8 cellular contexts compared by ENCODE assay signal in the genomic region with DNA sequence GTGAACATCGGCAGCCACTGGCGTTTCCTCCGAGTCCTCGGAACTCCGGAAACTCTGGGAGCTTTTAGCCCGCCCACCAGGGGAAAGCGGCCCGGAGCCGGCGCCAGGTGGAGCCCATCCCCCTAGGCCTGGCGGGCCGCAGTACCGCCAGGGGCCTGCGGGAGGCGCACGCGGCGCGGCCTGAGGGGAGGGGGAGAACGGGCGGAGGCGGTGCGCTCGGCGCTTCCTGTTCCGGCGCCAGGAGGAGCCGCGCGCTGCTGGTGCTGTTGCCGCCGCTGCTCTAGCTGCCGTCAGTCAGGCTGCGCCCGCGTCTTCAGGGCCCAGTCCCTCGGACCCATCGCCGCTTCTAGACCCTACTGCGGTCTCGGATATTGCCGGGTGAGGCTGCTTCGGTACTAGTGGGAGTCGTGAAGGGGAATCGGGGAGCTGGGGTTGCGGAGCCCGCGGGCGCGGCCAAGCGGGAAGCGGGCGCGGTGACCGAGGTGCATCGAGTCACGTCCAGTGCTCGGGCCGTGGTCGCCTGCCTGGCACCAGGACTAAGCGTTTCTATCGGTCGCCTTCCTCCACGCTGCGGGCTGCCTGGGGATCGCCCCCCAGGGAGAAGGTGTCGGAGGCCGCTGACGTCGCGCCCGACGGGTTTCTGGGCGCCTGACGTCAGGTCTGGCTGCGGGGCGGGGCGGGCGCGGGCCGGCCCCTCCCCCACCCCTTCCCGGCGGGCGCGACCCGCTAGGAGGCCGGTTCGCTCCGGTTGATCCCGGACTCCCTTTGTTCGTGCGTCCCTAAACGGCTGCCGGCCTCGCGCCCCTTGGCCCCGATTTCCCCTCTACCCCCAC.
DNase-seq lines count a peak whose midpoint lies in the region; ATAC-seq and TF ChIP-seq lines count a peak whose summit lies in the region.

A gene (plus strand): TSS at position 222 of the 833 bp plus-strand sequence. CDS start 10,037 bp downstream, outside the sequence.

- H3K9ac ChIP-seq in mucosa of stomach (ENCODE audit: low read length): peak within 1 kb of the TSS; percentile 100

- TF ChIP-seq EP300 in Ishikawa (IDR thresholded peaks at IDR 0.05; ENCODE audit: borderline replicate concordance): peak; percentile 41

- peak; percentile 100 for TF ChIP-seq POLR2A in erythroblast (IDR thresholded peaks at IDR 0.05; ENCODE audit: low read length)

- H3K4me1 ChIP-seq in mucosa of stomach (ENCODE audit: control insufficient read depth, insufficient read depth, low read length): peaks cover 16% of the 10 kb centered on the region

- TF ChIP-seq RAD21 in Ishikawa (IDR thresholded peaks at IDR 0.05; ENCODE audit: low read depth): peak; percentile 57; the same call in 1 of the 2 replicates

- ATAC-seq in GM21529 (IDR thresholded peaks at IDR 0.05; ENCODE audit: unreplicated experiment): peak; percentile 91

- DNase-seq in DMS153 (lab: John Stamatoyannopoulos, UW) (peak; percentile 84), OCI-M2 (lab: John Stamatoyannopoulos, UW; ENCODE audit: unreplicated experiment) (peak; percentile 80), activated T-cell treated with anti-CD3 and anti-CD28 coated beads for 48 hours (ENCODE audit: low read depth) (peak; percentile 92), erythroblast (lab: John Stamatoyannopoulos, UW) (peak; percentile 93 to 96)
- peak; percentile 76 to 87 for DNase-seq in stimulated activated CD8-positive, alpha-beta memory T cell treated with anti-CD3 and anti-CD28 coated beads, Interleukin-7, amount 100 ng/mL, for 1 hour (ENCODE audit: low read depth in 2 of 2)

- no peaks in the 10 kb centered on the region for H3K9me3 ChIP-seq in mucosa of stomach (ENCODE audit: control insufficient read depth, low read length)

- H3K27me3 ChIP-seq in mucosa of stomach (ENCODE audit: control insufficient read depth, insufficient read depth, low read length): no peaks in the 10 kb centered on the region

- peak within 1 kb of the TSS; percentile 85 for H3K4me3 ChIP-seq in mucosa of stomach (ENCODE audit: low read length)

- no peaks in the 10 kb centered on the region for H3K36me3 ChIP-seq in mucosa of stomach (ENCODE audit: control insufficient read depth, insufficient read depth, low read length)

TF ChIP-seq in Ishikawa, 13 proteins besides CTCF, POLR2A, EP300 and RAD21:
- TF ChIP-seq EGR1 (IDR thresholded peaks at IDR 0.05) (peak; percentile 50; the same call in 1 of the 2 replicates), YY1 (IDR thresholded peaks at IDR 0.05; ENCODE audit: low read depth) (peak; percentile 46; the same call in 1 of the 2 replicates), ZBTB7A (IDR thresholded peaks at IDR 0.05; ENCODE audit: low read depth) (no peak), FOXM1 (IDR thresholded peaks at IDR 0.05; ENCODE audit: borderline replicate concordance, low read depth) (no peak; the same call in 1 of the 2 replicates), TCF12 (IDR thresholded peaks at IDR 0.05; ENCODE audit: low read depth) (peak; percentile 75), NFIC (IDR thresholded peaks at IDR 0.05) (peak; percentile 55; the same call in 1 of the 2 replicates), TAF1 (IDR thresholded peaks at IDR 0.05; ENCODE audit: low read depth) (peak; percentile 82), CREB1 (IDR thresholded peaks at IDR 0.05; ENCODE audit: low read depth) (peak; percentile 91)
- TF ChIP-seq, protein P1, sequence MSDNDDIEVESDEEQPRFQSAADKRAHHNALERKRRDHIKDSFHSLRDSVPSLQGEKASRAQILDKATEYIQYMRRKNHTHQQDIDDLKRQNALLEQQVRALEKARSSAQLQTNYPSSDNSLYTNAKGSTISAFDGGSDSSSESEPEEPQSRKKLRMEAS (IDR thresholded peaks at IDR 0.05): peak; percentile 80; the same call in 1 of the 2 replicates
- TF ChIP-seq, protein P2, sequence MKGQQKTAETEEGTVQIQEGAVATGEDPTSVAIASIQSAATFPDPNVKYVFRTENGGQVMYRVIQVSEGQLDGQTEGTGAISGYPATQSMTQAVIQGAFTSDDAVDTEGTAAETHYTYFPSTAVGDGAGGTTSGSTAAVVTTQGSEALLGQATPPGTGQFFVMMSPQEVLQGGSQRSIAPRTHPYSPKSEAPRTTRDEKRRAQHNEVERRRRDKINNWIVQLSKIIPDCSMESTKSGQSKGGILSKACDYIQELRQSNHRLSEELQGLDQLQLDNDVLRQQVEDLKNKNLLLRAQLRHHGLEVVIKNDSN (IDR thresholded peaks at IDR 0.05): 0 out of 2 replicates have a peak, but pooled peaks have one; percentile 32

Comparison
In these comparisons a context has a peak if more than half of its experiments do, and no peak if none do; other contexts are left out.
1. Peak in every context shown above with its lines: DNase-seq, ATAC-seq and H3K4me3 ChIP-seq.